ENCODE assay signal across 20 cellular contexts in the genomic region with DNA sequence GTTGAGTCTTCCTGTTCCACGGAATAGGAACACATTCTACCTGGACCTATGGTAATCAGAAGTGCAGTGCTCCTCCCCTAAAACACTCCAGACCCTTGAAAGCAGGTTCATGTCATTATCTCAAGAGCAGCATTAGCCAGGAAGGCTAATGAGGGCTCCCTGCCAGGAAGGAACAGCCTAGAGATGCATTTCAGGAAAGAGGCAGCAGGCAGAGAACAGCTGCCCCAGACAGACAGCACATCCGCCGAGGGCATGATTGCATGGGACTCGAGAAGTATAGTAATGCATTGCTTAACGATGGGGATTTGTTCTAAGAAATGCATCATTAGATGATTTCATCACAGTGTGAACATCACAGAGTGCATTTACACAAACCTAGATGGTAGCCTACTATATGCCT.
DNase-seq lines count a peak whose midpoint lies in the region; ATAC-seq and TF ChIP-seq lines count a peak whose summit lies in the region.
"Had no signal": no experiment of that assay in that cellular context is flagged by ENCODE, and none has a peak within 500 bp of the region (broad histone marks: within the 10 kb centered on the region; RNA-seq: fewer than 3 reads in every experiment).

No MANE protein-coding gene starts in this region.

- ATAC-seq in PC-3 (no peak), HG02840 (IDR thresholded peaks at IDR 0.05; ENCODE audit: low FRiP score, unreplicated experiment) (no peak)
- ATAC-seq: gastroesophageal sphincter, left ventricle myocardium superior had no signal

- H4K20me1 ChIP-seq in PC-3 (ENCODE audit: low read length) (no peaks in the 10 kb centered on the region), neural cell (ENCODE audit: insufficient read depth) (no peaks in the 10 kb centered on the region)

- H3K36me3 ChIP-seq in PC-3 (ENCODE audit: low read depth, low read length) (no peaks in the 10 kb centered on the region), neural cell (ENCODE audit: insufficient read depth, low read length) (no peaks in the 10 kb centered on the region)
- H3K36me3 ChIP-seq: gastroesophageal sphincter had no signal

- no TSS peak for BruUV-seq in PC-3 (replicated peaks; lab: Mats Ljungman, UMichigan)

- H3K4me3 ChIP-seq in PC-3 (ENCODE audit: low read length) (no peak overlapping the region), neural cell (ENCODE audit: low read length) (no peak overlapping the region)
- H3K4me3 ChIP-seq: gastroesophageal sphincter, skin epidermis, testis had no signal

- TF ChIP-seq CTCF in PC-3 (conservative IDR thresholded peaks at IDR 0.05; ENCODE audit: low read depth, low read length): no peak
- TF ChIP-seq CTCF in neural cell (IDR thresholded peaks at IDR 0.05; ENCODE audit: poor library complexity, severe bottlenecking): no peak

- H3K79me2 ChIP-seq in PC-3 (ENCODE audit: low read length): no peaks in the 10 kb centered on the region
- no peaks in the 10 kb centered on the region for H3K79me2 ChIP-seq in neural cell (replicated peaks; ENCODE audit: insufficient read depth, low read length)
- H3K79me2 ChIP-seq: parathyroid adenoma had no signal

- peaks cover 62% of the 10 kb centered on the region for H3K4me1 ChIP-seq in PC-3 (ENCODE audit: insufficient read depth, low read length)
- H3K4me1 ChIP-seq: parathyroid adenoma, testis had no signal

- POLR2A ChIA-PET in PC-3 (lab: Charles Lee; ENCODE audit: unreplicated experiment): no interaction called here

- H3K27me3 ChIP-seq in PC-3 (ENCODE audit: low read length) (no peaks in the 10 kb centered on the region), neural cell (ENCODE audit: insufficient read depth, low read depth, low read length) (no peaks in the 10 kb centered on the region)
- H3K27me3 ChIP-seq: gastroesophageal sphincter, testis had no signal

- H2AFZ ChIP-seq in PC-3 (ENCODE audit: low read length) (no peak overlapping the region), neural cell (ENCODE audit: low read depth, low read length) (no peak overlapping the region)
- H2AFZ ChIP-seq: parathyroid adenoma had no signal

- no peak for TF ChIP-seq EP300 in neural cell (conservative IDR thresholded peaks at IDR 0.05; ENCODE audit: poor library complexity, severe bottlenecking)

- H3K4me2 ChIP-seq in PC-3 (ENCODE audit: low read length) (peak overlapping the region; percentile 64; the same call in 1 of the 2 replicates), neural cell (ENCODE audit: low read length) (no peak overlapping the region)

- no peak for TF ChIP-seq RAD21 in neural cell (conservative IDR thresholded peaks at IDR 0.05)

- H3K9ac ChIP-seq in PC-3 (ENCODE audit: low read length) (peak overlapping the region; percentile 7; the same call in 1 of the 2 replicates), neural cell (ENCODE audit: low read length) (no peak overlapping the region)
- H3K9ac ChIP-seq: parathyroid adenoma had no signal

- H3K9me2 ChIP-seq in PC-3 (replicated peaks; ENCODE audit: low read length) (no peaks in the 10 kb centered on the region), neural cell (ENCODE audit: insufficient read depth, low read length) (no peaks in the 10 kb centered on the region)

- peaks cover 7% of the 10 kb centered on the region for H3F3A ChIP-seq in PC-3 (ENCODE audit: low read length, unreplicated experiment)
- no peaks in the 10 kb centered on the region for H3F3A ChIP-seq in neural cell (ENCODE audit: insufficient read depth, low read length, poor library complexity, severe bottlenecking)

- CTCF ChIA-PET in PC-3 (lab: Charles Lee): no interaction called here

- DNase-seq in DMS79 treated with DMSO at 0.1 percent for 48 hours (lab: John Stamatoyannopoulos, UW) (peak; percentile 99), NCI-H187 (lab: John Stamatoyannopoulos, UW) (peak; percentile 37 to 83), PC-3 (no peak), GM19240 (ENCODE audit: insufficient read length, low spot score) (no peak)
- no peak for DNase-seq in activated effector memory CD4-positive, alpha-beta T cell treated with anti-CD3 and anti-CD28 coated beads, Interleukin-2, amount 50 U/mL, for 16 hours
- DNase-seq: activated CD4-positive, alpha-beta T cell treated with anti-CD3 and anti-CD28 coated beads for 4 hours; activated CD8-positive, alpha-beta memory T cell treated with anti-CD3 and anti-CD28 coated beads, Interleukin-2, amount 50 U/mL, for 4 hours; activated naive CD4-positive, alpha-beta T cell; KBM-7; left ventricle myocardium superior; SHP77; stimulated activated CD4-positive, alpha-beta T cell treated with anti-CD3 and anti-CD28 coated beads, Interleukin-4, amount 100 ng/mL, for 4 hours; T-helper 9 cell; testis had no signal

- H3K27ac ChIP-seq in PC-3 (ENCODE audit: low read length) (peak overlapping the region; percentile 91), neural cell (ENCODE audit: low read length) (peak overlapping the region; percentile 20)
- H3K27ac ChIP-seq: gastroesophageal sphincter, HL-60, parathyroid adenoma, skin epidermis, testis had no signal

- intact Hi-C loops in PC-3 (cut with micrococcal nuclease): loop anchor here (5.0 to 10.0 kb wide), 4 partner anchors 52 to 435 kb away; no protein-coding TSS in a partner anchor

- H3K9me3 ChIP-seq in PC-3 (ENCODE audit: low read length): no peaks in the 10 kb centered on the region
- H3K9me3 ChIP-seq in neural cell (ENCODE audit: low read length): no peaks in the 10 kb centered on the region
- H3K9me3 ChIP-seq: gastroesophageal sphincter, testis had no signal

TF ChIP-seq in neural cell, 6 proteins besides CTCF, POLR2A, EP300 and RAD21:
- TF ChIP-seq EZH2 (IDR thresholded peaks at IDR 0.05; ENCODE audit: borderline replicate concordance, insufficient read depth, low read length, poor library complexity, severe bottlenecking) (no peak), MXI1 (conservative IDR thresholded peaks at IDR 0.05; ENCODE audit: poor library complexity, severe bottlenecking) (no peak), SMC3 (conservative IDR thresholded peaks at IDR 0.05; ENCODE audit: poor library complexity) (no peak), TAF1 (IDR thresholded peaks at IDR 0.05; ENCODE audit: low read depth) (no peak)
- TF ChIP-seq, protein P1, sequence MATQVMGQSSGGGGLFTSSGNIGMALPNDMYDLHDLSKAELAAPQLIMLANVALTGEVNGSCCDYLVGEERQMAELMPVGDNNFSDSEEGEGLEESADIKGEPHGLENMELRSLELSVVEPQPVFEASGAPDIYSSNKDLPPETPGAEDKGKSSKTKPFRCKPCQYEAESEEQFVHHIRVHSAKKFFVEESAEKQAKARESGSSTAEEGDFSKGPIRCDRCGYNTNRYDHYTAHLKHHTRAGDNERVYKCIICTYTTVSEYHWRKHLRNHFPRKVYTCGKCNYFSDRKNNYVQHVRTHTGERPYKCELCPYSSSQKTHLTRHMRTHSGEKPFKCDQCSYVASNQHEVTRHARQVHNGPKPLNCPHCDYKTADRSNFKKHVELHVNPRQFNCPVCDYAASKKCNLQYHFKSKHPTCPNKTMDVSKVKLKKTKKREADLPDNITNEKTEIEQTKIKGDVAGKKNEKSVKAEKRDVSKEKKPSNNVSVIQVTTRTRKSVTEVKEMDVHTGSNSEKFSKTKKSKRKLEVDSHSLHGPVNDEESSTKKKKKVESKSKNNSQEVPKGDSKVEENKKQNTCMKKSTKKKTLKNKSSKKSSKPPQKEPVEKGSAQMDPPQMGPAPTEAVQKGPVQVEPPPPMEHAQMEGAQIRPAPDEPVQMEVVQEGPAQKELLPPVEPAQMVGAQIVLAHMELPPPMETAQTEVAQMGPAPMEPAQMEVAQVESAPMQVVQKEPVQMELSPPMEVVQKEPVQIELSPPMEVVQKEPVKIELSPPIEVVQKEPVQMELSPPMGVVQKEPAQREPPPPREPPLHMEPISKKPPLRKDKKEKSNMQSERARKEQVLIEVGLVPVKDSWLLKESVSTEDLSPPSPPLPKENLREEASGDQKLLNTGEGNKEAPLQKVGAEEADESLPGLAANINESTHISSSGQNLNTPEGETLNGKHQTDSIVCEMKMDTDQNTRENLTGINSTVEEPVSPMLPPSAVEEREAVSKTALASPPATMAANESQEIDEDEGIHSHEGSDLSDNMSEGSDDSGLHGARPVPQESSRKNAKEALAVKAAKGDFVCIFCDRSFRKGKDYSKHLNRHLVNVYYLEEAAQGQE (IDR thresholded peaks at IDR 0.05; ENCODE audit: borderline replicate concordance): no peak

Comparison
In these comparisons a context has a peak if more than half of its experiments do, and no peak if none do; other contexts are left out.
1. DNase-seq: peak in DMS79 treated with DMSO at 0.1 percent for 48 hours (single experiment) and NCI-H187 (2 of 2); none in PC-3 (single experiment), activated effector memory CD4-positive, alpha-beta T cell treated with anti-CD3 and anti-CD28 coated beads, Interleukin-2, amount 50 U/mL, for 16 hours (single experiment) and GM19240 (single experiment).